13 cellular contexts compared by ENCODE assay signal in genomic region chr2:168565112-168565511, GRCh38.
A peak's percentile ranks its signal among the peaks of the same experiment; 100 is the strongest.
DNase-seq lines count a peak whose midpoint lies in the region; ATAC-seq and TF ChIP-seq lines count a peak whose summit lies in the region.
"Had no signal": no experiment of that assay in that cellular context is flagged by ENCODE, and none has a peak within 500 bp of the region (broad histone marks: within the 10 kb centered on the region; RNA-seq: fewer than 3 reads in every experiment).

No MANE protein-coding gene starts in this region.

- H3K27me3 ChIP-seq in kidney epithelial cell (ENCODE audit: control insufficient read depth, insufficient read depth, low read length) (no peaks in the 10 kb centered on the region), MG63 (no peaks in the 10 kb centered on the region)
- H3K27me3 ChIP-seq: dorsolateral prefrontal cortex had no signal

- H3K9me3 ChIP-seq in HEK293 (ENCODE audit: control insufficient read depth, insufficient read depth, low read depth, low read length) (no peaks in the 10 kb centered on the region), MG63 (no peaks in the 10 kb centered on the region)

- peak; percentile 26 for DNase-seq in AG20443 (ENCODE audit: low spot score)
- DNase-seq in astrocyte of the spinal cord (ENCODE audit: low read depth, low spot score): peak; percentile 47
- peak; percentile 38 for DNase-seq in kidney epithelial cell (ENCODE audit: low read depth)
- DNase-seq in MG63: no peak
- no peak for DNase-seq in HuH-7 (ENCODE audit: low spot score)
- no peak for DNase-seq in effector CD8-positive, alpha-beta T cell (lab: John Stamatoyannopoulos, UW)
- DNase-seq: activated gamma-delta T cell, NCI-H2029, posterior cingulate gyrus had no signal

- H3K4me1 ChIP-seq in HEK293 (ENCODE audit: control insufficient read depth, insufficient read depth, low read length): no peaks in the 10 kb centered on the region

- H3K36me3 ChIP-seq in HEK293 (ENCODE audit: control insufficient read depth in 2 of 2, insufficient read depth in 1 of 2, low read length in 2 of 2) (peaks cover 0 to 8% of the 10 kb centered on the region in 2 experiments; a peak in 1 of 3 replicates), kidney epithelial cell (ENCODE audit: control insufficient read depth, insufficient read depth, low read length) (no peaks in the 10 kb centered on the region), MG63 (peaks cover 2% of the 10 kb centered on the region; the same call in 1 of the 2 replicates)

- no peak for TF ChIP-seq CTCF in HEK293 (tag by site-specific recombination; IDR thresholded peaks at IDR 0.05)
- no peak for TF ChIP-seq CTCF in astrocyte of the spinal cord (IDR thresholded peaks at IDR 0.05; ENCODE audit: low read depth, low read length)
- TF ChIP-seq CTCF in kidney epithelial cell (IDR thresholded peaks at IDR 0.05; ENCODE audit: insufficient read depth, low read length, poor library complexity, severe bottlenecking): no peak

- POLR2A ChIA-PET in HEK293 (lab: Yijun Ruan, JAX): no interaction called here

- in situ Hi-C loops in astrocyte of the spinal cord (cut with HindIII; ENCODE audit: low sequenced_read_pairs): no loop called here

- no peak for ATAC-seq in GM19395 (IDR thresholded peaks at IDR 0.05; ENCODE audit: unreplicated experiment)
- ATAC-seq: activated CD4-positive, CD25-positive, alpha-beta regulatory T cell treated with anti-CD3 and anti-CD28 coated beads, Interleukin-2, amount 50 U/mL, for 24 hours had no signal

- CTCF ChIA-PET in HEK293 (lab: Yijun Ruan, JAX): interaction anchor here (0.6 kb wide), 1 partner anchor 10 kb away, joined by 3 read pairs; no protein-coding TSS in a partner anchor

- H3K4me3 ChIP-seq in HEK293 (ENCODE audit: low read depth, low read length) (no peak overlapping the region), astrocyte of the spinal cord (ENCODE audit: low read depth, low read length) (no peak overlapping the region), kidney epithelial cell (ENCODE audit: low read depth, low read length) (no peak overlapping the region), MG63 (no peak overlapping the region)
- H3K4me3 ChIP-seq: dorsolateral prefrontal cortex had no signal

- H3K27ac ChIP-seq in HEK293 (ENCODE audit: extremely low read depth, low read depth, low read length): no peak overlapping the region

TF ChIP-seq in HEK293, 187 proteins besides CTCF, POLR2A, EP300 and RAD21:
- TF ChIP-seq ZNF146 (tag by site-specific recombination; IDR thresholded peaks at IDR 0.05) (no peak), SCRT2 (tag by site-specific recombination; IDR thresholded peaks at IDR 0.05) (no peak), ZNF561 (tag by site-specific recombination; IDR thresholded peaks at IDR 0.05; ENCODE audit: borderline replicate concordance) (no peak), FEZF1 (tag by site-specific recombination; IDR thresholded peaks at IDR 0.05) (no peak), ZNF366 (tag by site-specific recombination; conservative IDR thresholded peaks at IDR 0.05) (no peak), ZBTB20 (tag by site-specific recombination; IDR thresholded peaks at IDR 0.05) (peak; percentile 46; the same call in 1 of the 2 replicates)

Comparison
In these comparisons a context has a peak if more than half of its experiments do, and no peak if none do; other contexts are left out.
1. DNase-seq: peak in AG20443 (single experiment), astrocyte of the spinal cord (single experiment) and kidney epithelial cell (single experiment); none in MG63 (single experiment), HuH-7 (single experiment) and effector CD8-positive, alpha-beta T cell (single experiment).